ENCODE assay signal across 22 cellular contexts in the genomic region with DNA sequence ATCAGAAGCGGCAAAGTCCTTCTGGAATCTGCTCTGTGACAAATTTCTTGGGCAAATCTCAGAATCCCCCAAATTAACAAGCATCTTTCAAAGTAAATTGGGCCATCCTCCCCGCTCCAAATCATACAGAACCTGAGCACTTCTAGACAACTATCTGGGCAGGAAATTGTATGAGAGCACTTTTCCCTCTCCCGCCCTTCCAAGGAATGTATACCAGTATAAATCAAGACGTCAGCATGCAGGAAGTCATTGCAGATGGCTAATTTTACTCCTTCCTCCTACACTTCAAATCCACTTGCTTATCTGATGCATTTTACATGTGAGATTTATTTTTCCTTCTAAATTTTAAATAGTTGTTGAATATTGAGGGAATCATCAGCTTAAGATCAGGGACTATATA. TPM values are rescaled to one million over a fixed set of nuclear protein-coding genes. Genes with fewer than 3 reads are reported as not detected.
DNase-seq lines count a peak whose midpoint lies in the region; ATAC-seq, FAIRE-seq and TF ChIP-seq lines count a peak whose summit lies in the region.
"Had no signal": no experiment of that assay in that cellular context is flagged by ENCODE, and none has a peak within 500 bp of the region (broad histone marks: within the 10 kb centered on the region; RNA-seq: fewer than 3 reads in every experiment).

No MANE protein-coding gene starts in this region.

- peaks cover 13% of the 10 kb centered on the region for H3K4me1 Mint-ChIP-seq in nephron
- H3K4me1 Mint-ChIP-seq: CD4-positive, CD25-positive, alpha-beta regulatory T cell had no signal

- H3K4me1 ChIP-seq in A673 (ENCODE audit: insufficient read depth, low read length, poor library complexity, severe bottlenecking) (no peaks in the 10 kb centered on the region), RWPE2 (ENCODE audit: insufficient read depth, poor library complexity, severe bottlenecking) (peaks cover 20% of the 10 kb centered on the region), hepatocyte (ENCODE audit: insufficient read depth) (no peaks in the 10 kb centered on the region), body of pancreas (peaks cover 13% of the 10 kb centered on the region)
- H3K4me1 ChIP-seq: BE2C had no signal

- TF ChIP-seq CTCF in A673 (conservative IDR thresholded peaks at IDR 0.05; ENCODE audit: low read depth, low read length) = no peak
- no peak for TF ChIP-seq CTCF in RWPE2 (IDR thresholded peaks at IDR 0.05; ENCODE audit: poor library complexity, severe bottlenecking)
- TF ChIP-seq CTCF in hepatocyte (IDR thresholded peaks at IDR 0.05; ENCODE audit: poor library complexity) = no peak
- no peak for TF ChIP-seq CTCF in nephron (IDR thresholded peaks at IDR 0.05; ENCODE audit: unreplicated experiment in 3 of 3)
- TF ChIP-seq CTCF in body of pancreas (IDR thresholded peaks at IDR 0.05) = no peak

- no peak overlapping the region for H3K4me3 Mint-ChIP-seq in nephron
- H3K4me3 Mint-ChIP-seq: CD4-positive, CD25-positive, alpha-beta regulatory T cell had no signal

- intact Hi-C loops in A673 (cut with micrococcal nuclease; ENCODE audit: unreplicated experiment) (no loop called here), body of pancreas (cut with DNase I) (no loop called here)

- H3K27ac ChIP-seq in A673 (ENCODE audit: low read depth, low read length, poor library complexity, severe bottlenecking) (no peak overlapping the region), RWPE2 (ENCODE audit: poor library complexity, severe bottlenecking) (peak overlapping the region; percentile 58), hepatocyte (peak overlapping the region; percentile 85), body of pancreas (no peak overlapping the region)

- POLR2A ChIA-PET in A673 (lab: Charles Lee; ENCODE audit: low non-redundant PET) = no interaction called here

- no peak overlapping the region for H3K4me2 ChIP-seq in hepatocyte

- no TSS peak for BruUV-seq in A673 (replicated peaks; lab: Mats Ljungman, UMichigan)

- CTCF ChIA-PET in A673 (lab: Charles Lee) = no interaction called here

- no peaks in the 10 kb centered on the region for H3K36me3 ChIP-seq in A673 (ENCODE audit: insufficient read depth, low read length, poor library complexity, severe bottlenecking)
- no peaks in the 10 kb centered on the region for H3K36me3 ChIP-seq in RWPE2 (ENCODE audit: low read depth)
- H3K36me3 ChIP-seq in hepatocyte (replicated peaks; ENCODE audit: insufficient read depth, low read depth) = no peaks in the 10 kb centered on the region
- H3K36me3 ChIP-seq in body of pancreas (replicated peaks in 1 of 2; ENCODE audit: insufficient read depth in 1 of 2, low read depth in 2 of 2) = no peaks in the 10 kb centered on the region
- H3K36me3 ChIP-seq: BE2C had no signal

- H3K4me3 ChIP-seq in A673 (ENCODE audit: low read depth, low read length, poor library complexity, severe bottlenecking) = no peak overlapping the region
- no peak overlapping the region for H3K4me3 ChIP-seq in RWPE2 (ENCODE audit: severe bottlenecking)
- H3K4me3 ChIP-seq in hepatocyte = no peak overlapping the region
- no peak overlapping the region for H3K4me3 ChIP-seq in body of pancreas
- H3K4me3 ChIP-seq: GM12878, K562 had no signal

- H3K79me2 ChIP-seq in hepatocyte = no peaks in the 10 kb centered on the region

- H3K27me3 ChIP-seq in A673 (replicated peaks; ENCODE audit: insufficient read depth, low read depth, low read length, poor library complexity) (peaks cover 52% of the 10 kb centered on the region), RWPE2 (ENCODE audit: insufficient read depth, poor library complexity, severe bottlenecking) (no peaks in the 10 kb centered on the region), hepatocyte (no peaks in the 10 kb centered on the region), body of pancreas (no peaks in the 10 kb centered on the region)
- H3K27me3 ChIP-seq: BE2C had no signal

- peaks cover 9% of the 10 kb centered on the region for H3K27me3 Mint-ChIP-seq in nephron (ENCODE audit: low read depth)
- H3K27me3 Mint-ChIP-seq: CD4-positive, CD25-positive, alpha-beta regulatory T cell had no signal

- H3K9me2 ChIP-seq in hepatocyte (replicated peaks; ENCODE audit: insufficient read depth) = no peaks in the 10 kb centered on the region

- no peaks in the 10 kb centered on the region for H4K20me1 ChIP-seq in hepatocyte (ENCODE audit: insufficient read depth, poor library complexity, severe bottlenecking)

- WGBS in hepatocyte (ENCODE audit: low lambda C conversion rate, missing lambda C conversion rate) = 68% methylated on average over 4 of the region's 4 CpGs
- 64 to 71% methylated on average over 4 of the region's 4 CpGs for WGBS in body of pancreas, 2 donors

- H2AFZ ChIP-seq in hepatocyte = no peak overlapping the region

- no peaks in the 10 kb centered on the region for H3K9me3 Mint-ChIP-seq in nephron

- H3K36me3 Mint-ChIP-seq in nephron (ENCODE audit: low read depth) = no peaks in the 10 kb centered on the region
- H3K36me3 Mint-ChIP-seq: CD4-positive, CD25-positive, alpha-beta regulatory T cell had no signal

- H3K9me3 ChIP-seq in A673 (ENCODE audit: low read depth, low read length, poor library complexity, severe bottlenecking) = no peaks in the 10 kb centered on the region
- H3K9me3 ChIP-seq in RWPE2 (ENCODE audit: severe bottlenecking) = no peaks in the 10 kb centered on the region
- no peaks in the 10 kb centered on the region for H3K9me3 ChIP-seq in hepatocyte (ENCODE audit: low read depth)
- H3K9me3 ChIP-seq in body of pancreas = no peaks in the 10 kb centered on the region
- H3K9me3 ChIP-seq: BE2C, Caco-2 had no signal

- peak; percentile 6 for DNase-seq in A673 (ENCODE audit: low spot score)
- DNase-seq in RWPE2 (ENCODE audit: low spot score) = no peak
- DNase-seq in hepatocyte (ENCODE audit: low spot score) = no peak
- DNase-seq in GM12891 (ENCODE audit: insufficient read length, low spot score) = no peak
- DNase-seq in NCI-H345 (lab: John Stamatoyannopoulos, UW) = no peak
- no peak for DNase-seq in body of pancreas
- DNase-seq: 8988T; BE2C; Caco-2; CD4-positive, CD25-positive, alpha-beta regulatory T cell; EL; NCI-H1105; NCI-H2081 treated with DMSO at 0.1 percent for 48 hours; NCI-H510A treated with DMSO at 0.1 percent for 48 hours; NCI-H774; RPMI8226; SIG-M5 had no signal

- TF ChIP-seq POLR2A in GM12891 (IDR thresholded peaks at IDR 0.05; ENCODE audit: low read depth, low read length) = no peak
- TF ChIP-seq POLR2A in body of pancreas (IDR thresholded peaks at IDR 0.05) = no peak

- ATAC-seq in RWPE2 (ENCODE audit: low read depth) (peak; percentile 64), GM18519 (IDR thresholded peaks at IDR 0.05; ENCODE audit: low FRiP score, unreplicated experiment) (no peak), body of pancreas (no peak)
- ATAC-seq: GM12878, K562 had no signal

- no peak for FAIRE-seq in GM12891 (lab: Jason Lieb, UNC)
- FAIRE-seq: GM12878, GM18507, K562 had no signal

- peak overlapping the region in 2 of 3 experiments; percentile 6 to 54 for H3K27ac Mint-ChIP-seq in nephron
- H3K27ac Mint-ChIP-seq: CD4-positive, CD25-positive, alpha-beta regulatory T cell had no signal

TF ChIP-seq in GM12891, 5 proteins besides CTCF, POLR2A, EP300 and RAD21:
- TF ChIP-seq PAX5 (IDR thresholded peaks at IDR 0.05; ENCODE audit: insufficient read depth, low read length, severe bottlenecking) (no peak), POLR2AphosphoS5 (IDR thresholded peaks at IDR 0.05; ENCODE audit: low read depth, low read length) (no peak), POU2F2 (IDR thresholded peaks at IDR 0.05; ENCODE audit: low read depth, low read length) (no peak), TAF1 (IDR thresholded peaks at IDR 0.05; ENCODE audit: low read depth, low read length) (no peak), SPI1 (IDR thresholded peaks at IDR 0.05; ENCODE audit: low read depth, low read length) (no peak)

RNA-seq across cellular contexts. Expression of a gene that starts 52.1 kb away (rescaled TPM):
- 8.3 and 8.6 TPM in 2 replicates for total RNA-seq in A673 (2021)
- total RNA-seq in hepatocyte = 2.2 and 4.9 TPM in 2 replicates
- 2.2 and 3.7 TPM in 2 replicates for polyA plus RNA-seq in hepatocyte
- not detected for polyA plus RNA-seq in GM12891 (2012; ENCODE audit: low read depth, missing spikeins)
- total RNA-seq in body of pancreas = 1 to 10 TPM in 1 of 2 donors, under 1 TPM in 1; 0.26 to 3.6 TPM
- total RNA-seq: CD4-positive, CD25-positive, alpha-beta regulatory T cell; GM12878; K562 had no signal
- polyA plus RNA-seq: GM12878, K562 had no signal

Comparison
In these comparisons a context has a peak if more than half of its experiments do, and no peak if none do; other contexts are left out.
1. H3K27ac ChIP-seq: peak in RWPE2 (single experiment) and hepatocyte (single experiment); none in A673 (single experiment) and body of pancreas (0 of 4).